ENCODE assay signal across 26 cellular contexts in genomic region chr2:64112016-64112415, GRCh38. TPM values are rescaled to one million over a fixed set of nuclear protein-coding genes. Genes with fewer than 3 reads are reported as not detected.
DNase-seq lines count a peak whose midpoint lies in the region; ATAC-seq and TF ChIP-seq lines count a peak whose summit lies in the region.
"Had no signal": no experiment of that assay in that cellular context is flagged by ENCODE, and none has a peak within 500 bp of the region (broad histone marks: within the 10 kb centered on the region; RNA-seq: fewer than 3 reads in every experiment).

No MANE protein-coding gene starts in this region.

- H4K20me1 ChIP-seq in OCI-LY3 (ENCODE audit: insufficient read depth, low read length): peaks cover 71% of the 10 kb centered on the region

- POLR2A ChIA-PET in activated CD8-positive, alpha-beta T cell treated with anti-CD3 and anti-CD28 coated beads for 36 hours (lab: Charles Lee): interaction anchor here (0.6 to 1.3 kb wide), 6 partner anchors 10 to 1142 kb away, joined by 3 to 6 read pairs (median 4); no protein-coding TSS in a partner anchor

- peak overlapping the region in 1 of 4 donors; percentile 41 for H3K4me3 Mint-ChIP-seq in CD4-positive, CD25-positive, alpha-beta regulatory T cell
- H3K4me3 Mint-ChIP-seq in activated CD8-positive, alpha-beta T cell treated with anti-CD3 and anti-CD28 coated beads for 36 hours: no peak overlapping the region
- H3K4me3 Mint-ChIP-seq: CD14-positive monocyte, HFFc6 had no signal

- no peak overlapping the region for H3K9ac ChIP-seq in OCI-LY3 (ENCODE audit: low read length)
- H3K9ac ChIP-seq: KMS-11 had no signal

- no peaks in the 10 kb centered on the region for H3K9me3 ChIP-seq in CD4-positive, CD25-positive, alpha-beta regulatory T cell (ENCODE audit: control insufficient read depth in 2 of 2, low read length in 2 of 2)
- no peaks in the 10 kb centered on the region for H3K9me3 ChIP-seq in OCI-LY3 (ENCODE audit: insufficient read depth, low read length)
- H3K9me3 ChIP-seq in neutrophil: no peaks in the 10 kb centered on the region
- H3K9me3 ChIP-seq: BE2C, HAP-1, SJCRH30 had no signal

- no peaks in the 10 kb centered on the region for H3K27me3 Mint-ChIP-seq in CD4-positive, CD25-positive, alpha-beta regulatory T cell
- no peaks in the 10 kb centered on the region for H3K27me3 Mint-ChIP-seq in activated CD8-positive, alpha-beta T cell treated with anti-CD3 and anti-CD28 coated beads for 36 hours

- H3K79me2 ChIP-seq in OCI-LY3 (ENCODE audit: low read length): peaks cover 90% of the 10 kb centered on the region

- CTCF ChIA-PET in activated CD8-positive, alpha-beta T cell treated with anti-CD3 and anti-CD28 coated beads for 36 hours (lab: Charles Lee): interaction anchor here (0.7 to 1.2 kb wide), 3 partner anchors 9 to 216 kb away, joined by 3 to 6 read pairs (median 4); no protein-coding TSS in a partner anchor

- intact Hi-C loops in activated CD8-positive, alpha-beta T cell treated with anti-CD3 and anti-CD28 coated beads for 36 hours (cut with micrococcal nuclease): loop anchor here (5.0 kb wide), 2 partner anchors 90 to 215 kb away; no protein-coding TSS in a partner anchor

- no peaks in the 10 kb centered on the region for H3K27me3 ChIP-seq in CD4-positive, CD25-positive, alpha-beta regulatory T cell (ENCODE audit: control insufficient read depth, insufficient read depth, low read length)
- H3K27me3 ChIP-seq in OCI-LY3 (ENCODE audit: low read depth, low read length) (no peaks in the 10 kb centered on the region), neutrophil (no peaks in the 10 kb centered on the region)
- H3K27me3 ChIP-seq: BE2C, SJCRH30 had no signal

- H3K4me2 ChIP-seq in OCI-LY3 (ENCODE audit: low read length): peak overlapping the region; percentile 6; the same call in 1 of the 2 replicates
- H3K4me2 ChIP-seq: KMS-11 had no signal

- TF ChIP-seq CTCF in OCI-LY3 (IDR thresholded peaks at IDR 0.05; ENCODE audit: low read depth, low read length) (no peak), neutrophil (IDR thresholded peaks at IDR 0.05) (no peak)
- no peak for TF ChIP-seq CTCF in activated CD8-positive, alpha-beta T cell treated with anti-CD3 and anti-CD28 coated beads for 36 hours (IDR thresholded peaks at IDR 0.05)

- peaks cover 60 to 97% (median 76%) of the 10 kb centered on the region in 4 donors for H3K4me1 Mint-ChIP-seq in CD4-positive, CD25-positive, alpha-beta regulatory T cell
- peaks cover 92% of the 10 kb centered on the region for H3K4me1 Mint-ChIP-seq in activated CD8-positive, alpha-beta T cell treated with anti-CD3 and anti-CD28 coated beads for 36 hours (ENCODE audit: low read depth)

- no peak for ATAC-seq in CD4-positive, CD25-positive, alpha-beta regulatory T cell (ENCODE audit: low read depth in 2 of 2)
- ATAC-seq in activated CD8-positive, alpha-beta T cell treated with anti-CD3 and anti-CD28 coated beads for 36 hours: no peak
- ATAC-seq in HG03097 (IDR thresholded peaks at IDR 0.05; ENCODE audit: low FRiP score, unreplicated experiment): no peak
- ATAC-seq: Right ventricle myocardium inferior had no signal

- H3K4me3 ChIP-seq in CD4-positive, CD25-positive, alpha-beta regulatory T cell (ENCODE audit: low read depth, low read length): peak overlapping the region; percentile 35
- no peak overlapping the region for H3K4me3 ChIP-seq in OCI-LY3 (ENCODE audit: low read length)
- no peak overlapping the region for H3K4me3 ChIP-seq in neutrophil (ENCODE audit: low read depth in 1 of 2, low read length in 1 of 2)
- H3K4me3 ChIP-seq: HAP-1, SJCRH30 had no signal

- H3K27ac ChIP-seq in CD4-positive, CD25-positive, alpha-beta regulatory T cell (ENCODE audit: insufficient read depth, low read length, poor library complexity, severe bottlenecking): no peak overlapping the region
- H3K27ac ChIP-seq in OCI-LY3 (ENCODE audit: low read length): no peak overlapping the region
- peak overlapping the region; percentile 23 for H3K27ac ChIP-seq in neutrophil
- H3K27ac ChIP-seq: KMS-11, SJCRH30 had no signal

- H3K27ac Mint-ChIP-seq in CD4-positive, CD25-positive, alpha-beta regulatory T cell: no peak overlapping the region
- no peak overlapping the region for H3K27ac Mint-ChIP-seq in activated CD8-positive, alpha-beta T cell treated with anti-CD3 and anti-CD28 coated beads for 36 hours
- H3K27ac Mint-ChIP-seq: CD14-positive monocyte, HFFc6 had no signal

- no peak for DNase-seq in CD4-positive, CD25-positive, alpha-beta regulatory T cell
- DNase-seq in foreskin melanocyte: peak; percentile 32
- no peak for DNase-seq in activated CD8-positive, alpha-beta T cell treated with anti-CD3 and anti-CD28 coated beads for 36 hours
- DNase-seq in dedifferentiated amniotic fluid mesenchymal stem cell (ENCODE audit: extremely low spot score): no peak
- DNase-seq in NOMO-1 (lab: John Stamatoyannopoulos, UW; ENCODE audit: unreplicated experiment in 2 of 2): no peak
- DNase-seq: 8988T, ACHN, BE2C, Calu3, DND-41, GOT3, HFFc6, NCI-H1048, NCI-H1417, NCI-H1694, NCI-H2029 treated with DMSO at 0.1 percent for 48 hours, NCI-H2227 treated with DMSO at 0.1 percent for 48 hours, NCI-H69, SJCRH30 had no signal

- H2AFZ ChIP-seq in OCI-LY3 (ENCODE audit: low read depth, low read length): no peak overlapping the region

- peaks cover 12% of the 10 kb centered on the region for H3K36me3 ChIP-seq in CD4-positive, CD25-positive, alpha-beta regulatory T cell (ENCODE audit: control insufficient read depth, insufficient read depth, low read length)
- H3K36me3 ChIP-seq in OCI-LY3 (replicated peaks; ENCODE audit: low read depth, low read length): peaks cover 11% of the 10 kb centered on the region
- H3K36me3 ChIP-seq in neutrophil: peaks cover 17% of the 10 kb centered on the region
- H3K36me3 ChIP-seq: BE2C, HAP-1 had no signal

- H3K9me3 Mint-ChIP-seq in CD4-positive, CD25-positive, alpha-beta regulatory T cell: peaks cover 0 to 2% (median 0%) of the 10 kb centered on the region in 7 donors
- peaks cover 1% of the 10 kb centered on the region for H3K9me3 Mint-ChIP-seq in activated CD8-positive, alpha-beta T cell treated with anti-CD3 and anti-CD28 coated beads for 36 hours
- H3K9me3 Mint-ChIP-seq: CD14-positive monocyte, HFFc6 had no signal

- peaks cover 15% of the 10 kb centered on the region for H3K36me3 Mint-ChIP-seq in CD4-positive, CD25-positive, alpha-beta regulatory T cell
- H3K36me3 Mint-ChIP-seq in activated CD8-positive, alpha-beta T cell treated with anti-CD3 and anti-CD28 coated beads for 36 hours (ENCODE audit: low read depth): peaks cover 21% of the 10 kb centered on the region

- H3K4me1 ChIP-seq in CD4-positive, CD25-positive, alpha-beta regulatory T cell (ENCODE audit: control insufficient read depth, insufficient read depth, low read length, poor library complexity, severe bottlenecking): peaks cover 77% of the 10 kb centered on the region
- H3K4me1 ChIP-seq in OCI-LY3 (ENCODE audit: low read length) (peaks cover 88% of the 10 kb centered on the region), neutrophil (ENCODE audit: control insufficient read depth in 1 of 2, insufficient read depth in 1 of 2, low read depth in 1 of 2, low read length in 1 of 2) (peaks cover 50 to 62% of the 10 kb centered on the region in 2 experiments)
- H3K4me1 ChIP-seq: BE2C had no signal

RNA-seq across cellular contexts. Expression of gene PELI1, which starts 32.2 kb away (rescaled TPM):
- total RNA-seq in CD4-positive, CD25-positive, alpha-beta regulatory T cell: 405 TPM
- polyA plus RNA-seq in CD4-positive, CD25-positive, alpha-beta regulatory T cell: 10 to 100 TPM; 32.9 to 39.8 (median 33.8) TPM
- total RNA-seq in activated CD8-positive, alpha-beta T cell treated with anti-CD3 and anti-CD28 coated beads for 36 hours: 10 to 100 TPM; 29.8 to 39.2 TPM

Comparison
In these comparisons a context has a peak if more than half of its experiments do, and no peak if none do; other contexts are left out.
1. RNA of gene PELI1, which starts 32.2 kb away (total RNA-seq): 405 TPM in CD4-positive, CD25-positive, alpha-beta regulatory T cell (single experiment); 29.8 to 39.2 TPM in activated CD8-positive, alpha-beta T cell treated with anti-CD3 and anti-CD28 coated beads for 36 hours; every median in the first group is over 10 times any median in the second.